19 cellular contexts compared by ENCODE assay signal in the genomic region with DNA sequence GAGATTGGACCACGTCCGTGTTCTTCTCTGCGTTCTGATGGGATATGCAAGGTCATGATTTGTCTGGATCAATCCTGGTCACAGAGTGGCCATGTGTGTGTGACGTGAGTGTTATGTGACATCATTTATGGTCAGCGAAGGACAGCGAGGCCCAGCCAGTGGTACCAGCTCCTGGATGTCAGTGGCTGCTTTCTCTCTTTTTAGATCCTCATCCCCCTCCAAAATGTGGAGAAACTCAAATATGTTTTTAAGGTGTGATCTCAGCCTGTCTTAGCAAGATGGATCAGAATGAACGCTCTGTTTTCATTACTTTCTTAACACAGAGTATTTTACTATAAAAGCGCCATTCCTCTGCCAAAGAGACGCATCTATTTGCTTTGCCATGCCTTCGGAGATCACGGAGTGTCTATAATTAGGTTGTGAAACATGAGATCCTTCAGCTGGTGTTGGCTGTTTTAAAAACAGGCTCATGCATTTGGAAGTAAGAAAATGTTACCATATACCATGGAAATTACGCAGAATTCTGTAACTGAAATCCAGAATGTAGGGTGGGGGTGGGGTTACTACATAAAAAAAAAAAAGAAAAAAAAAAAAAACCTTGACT.
"Had no signal": no experiment of that assay in that cellular context is flagged by ENCODE, and none has a peak within 500 bp of the region (broad histone marks: within the 10 kb centered on the region; RNA-seq: fewer than 3 reads in every experiment).

No MANE protein-coding gene starts in this region.

- DNase-seq: effector memory CD4-positive, alpha-beta T cell; heart left ventricle; hippocampal formation; left ventricle myocardium inferior; mesenchymal stem cell; midbrain; naive B cell; occipital lobe; psoas muscle; retina; stimulated activated CD4-positive, alpha-beta T cell treated with anti-CD3 and anti-CD28 coated beads, Interleukin-12 subunit alpha, Interleukin-12 subunit beta, amount 100 ng/mL, for 4 hours; trophoblast cell had no signal

- H3K4me1 ChIP-seq: heart left ventricle, left ventricle myocardium inferior, psoas muscle had no signal

- H3K27ac ChIP-seq: heart left ventricle, left ventricle myocardium inferior, psoas muscle, skin epidermis, thoracic aorta had no signal

- H3K9me3 ChIP-seq: heart left ventricle, left ventricle myocardium inferior, psoas muscle, thoracic aorta had no signal

- H3K9me3 Mint-ChIP-seq: nephron; stimulated activated naive CD8-positive, alpha-beta T cell treated with anti-CD3 and anti-CD28 coated beads, Interleukin-15, Interleukin-2, amounts not matched to agents 100 ng/mL and 50 ng/mL, for 24 hours had no signal

- H3K4me1 Mint-ChIP-seq: naive B cell, nephron had no signal

- H3K36me3 ChIP-seq: heart left ventricle, left ventricle myocardium inferior, thoracic aorta had no signal

- H3K36me3 Mint-ChIP-seq: naive B cell had no signal

- ATAC-seq: esophagus mucosa, heart left ventricle, sciatic nerve had no signal

- H3K27ac Mint-ChIP-seq: naive B cell; nephron; stimulated activated naive CD8-positive, alpha-beta T cell treated with anti-CD3 and anti-CD28 coated beads, Interleukin-15, Interleukin-2, amounts not matched to agents 100 ng/mL and 50 ng/mL, for 24 hours had no signal

- H3K4me3 ChIP-seq: heart left ventricle, left ventricle myocardium inferior, lung, psoas muscle, skin epidermis, thoracic aorta had no signal

- H3K4me3 Mint-ChIP-seq: naive B cell; nephron; stimulated activated naive CD8-positive, alpha-beta T cell treated with anti-CD3 and anti-CD28 coated beads, Interleukin-15, Interleukin-2, amounts not matched to agents 100 ng/mL and 50 ng/mL, for 24 hours had no signal
